Comparison of ENCODE assay signal across 24 cellular contexts in the genomic region with DNA sequence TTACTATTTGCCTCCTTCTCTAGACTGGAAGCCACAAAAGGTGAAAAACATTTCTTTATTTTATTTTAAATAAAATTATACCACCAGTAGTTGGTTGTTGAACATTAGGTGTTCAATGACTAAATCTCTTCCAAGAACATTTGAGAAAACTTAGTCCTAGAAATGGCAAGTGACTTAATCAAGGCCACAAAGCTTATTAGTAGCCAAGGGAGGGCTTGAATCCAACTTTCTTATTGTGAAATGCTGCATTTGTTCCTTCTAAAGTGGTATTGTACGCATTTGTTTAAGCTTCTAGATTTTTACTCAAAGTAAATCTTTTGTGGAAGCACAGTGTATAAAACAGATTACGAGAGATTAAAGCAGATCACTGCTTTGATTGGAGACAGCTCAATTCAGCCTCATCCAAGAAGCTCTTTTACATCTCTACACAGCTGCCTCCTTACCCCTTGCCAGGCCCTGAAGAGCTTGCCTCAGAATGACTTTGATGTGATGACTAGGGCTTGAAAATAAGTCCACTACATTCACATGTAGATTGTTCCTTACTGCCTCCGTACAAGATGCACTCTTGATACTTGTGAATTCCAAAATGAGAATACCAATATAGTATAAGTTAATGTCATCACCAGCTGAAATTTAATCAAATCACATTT.
"Had no signal": no experiment of that assay in that cellular context is flagged by ENCODE, and none has a peak within 500 bp of the region (broad histone marks: within the 10 kb centered on the region; RNA-seq: fewer than 3 reads in every experiment).

No MANE protein-coding gene starts in this region.

- DNase-seq: activated CD4-positive, alpha-beta memory T cell treated with anti-CD3 and anti-CD28 coated beads for 36 hours; activated CD4-positive, alpha-beta T cell treated with anti-CD3 and anti-CD28 coated beads, Interleukin-2, amount 10 ng/mL, durations not matched to agents 7 days and 5 days; activated CD4-positive, CD25-positive, alpha-beta regulatory T cell; activated CD8-positive, alpha-beta memory T cell treated with anti-CD3 and anti-CD28 coated beads for 24 hours; activated gamma-delta T cell; activated naive CD4-positive, alpha-beta T cell treated with anti-CD3 and anti-CD28 coated beads for 36 hours; activated T-cell treated with anti-CD3 and anti-CD28 coated beads, Interleukin-2, amount 50 U/mL, for 48 hours; amygdala; Karpas-422; MM.1S; NCI-H1105; NCI-H1436; NCI-H1694 treated with DMSO at 0.1 percent for 48 hours; NCI-H2029 treated with DMSO at 0.1 percent for 48 hours; NCI-H510A; NCI-H526 treated with DMSO at 0.1 percent for 48 hours; T-cell; T-helper 2 cell; T1000 had no signal

- H3K9me3 Mint-ChIP-seq: activated CD4-positive, alpha-beta memory T cell treated with anti-CD3 and anti-CD28 coated beads for 36 hours; activated CD4-positive, alpha-beta T cell treated with anti-CD3 and anti-CD28 coated beads, Interleukin-2, amount 10 ng/mL, durations not matched to agents 7 days and 5 days; activated naive CD4-positive, alpha-beta T cell treated with anti-CD3 and anti-CD28 coated beads for 36 hours; activated T-helper 17 cell treated with anti-CD3 and anti-CD28 coated beads, Interleukin-2, amount 50 U/mL, for 72 hours; brain; central memory CD8-positive, alpha-beta T cell; T-cell had no signal

- H3K4me3 Mint-ChIP-seq: activated CD4-positive, alpha-beta memory T cell treated with anti-CD3 and anti-CD28 coated beads for 36 hours; activated CD4-positive, alpha-beta T cell treated with anti-CD3 and anti-CD28 coated beads, Interleukin-2, amount 10 ng/mL, durations not matched to agents 7 days and 5 days; activated naive CD4-positive, alpha-beta T cell treated with anti-CD3 and anti-CD28 coated beads for 36 hours; activated naive CD8-positive, alpha-beta T cell; activated T-helper 17 cell treated with anti-CD3 and anti-CD28 coated beads, Interleukin-2, amount 50 U/mL, for 72 hours; brain; central memory CD8-positive, alpha-beta T cell; T-cell had no signal

- H3K27ac ChIP-seq: SK-N-MC had no signal

- H3K4me3 ChIP-seq: SK-N-MC had no signal

- ATAC-seq: activated T-helper 17 cell treated with anti-CD3 and anti-CD28 coated beads, Interleukin-2, amount 50 U/mL, for 72 hours; T-cell had no signal

- H3K36me3 Mint-ChIP-seq: activated CD4-positive, alpha-beta memory T cell treated with anti-CD3 and anti-CD28 coated beads for 36 hours; activated naive CD8-positive, alpha-beta T cell; brain; T-cell had no signal

- H3K27me3 Mint-ChIP-seq: activated CD4-positive, alpha-beta memory T cell treated with anti-CD3 and anti-CD28 coated beads for 36 hours; activated CD4-positive, alpha-beta T cell treated with anti-CD3 and anti-CD28 coated beads, Interleukin-2, amount 10 ng/mL, durations not matched to agents 7 days and 5 days; activated naive CD8-positive, alpha-beta T cell; activated T-helper 17 cell treated with anti-CD3 and anti-CD28 coated beads, Interleukin-2, amount 50 U/mL, for 72 hours; brain; central memory CD8-positive, alpha-beta T cell; T-cell had no signal

- H3K27ac Mint-ChIP-seq: activated CD4-positive, alpha-beta memory T cell treated with anti-CD3 and anti-CD28 coated beads for 36 hours; activated CD4-positive, alpha-beta T cell treated with anti-CD3 and anti-CD28 coated beads, Interleukin-2, amount 10 ng/mL, durations not matched to agents 7 days and 5 days; activated naive CD4-positive, alpha-beta T cell treated with anti-CD3 and anti-CD28 coated beads for 36 hours; activated naive CD8-positive, alpha-beta T cell; activated T-helper 17 cell treated with anti-CD3 and anti-CD28 coated beads, Interleukin-2, amount 50 U/mL, for 72 hours; brain; T-cell had no signal

- H3K4me1 Mint-ChIP-seq: activated T-helper 17 cell treated with anti-CD3 and anti-CD28 coated beads, Interleukin-2, amount 50 U/mL, for 72 hours; central memory CD8-positive, alpha-beta T cell had no signal
